In genomic region chr17:48832491-48832890, GRCh38 we compare ENCODE assay signal across 12 cellular contexts. TPM values are rescaled to one million over a fixed set of nuclear protein-coding genes. Genes with fewer than 3 reads are reported as not detected.
A peak's percentile ranks its signal among the peaks of the same experiment; 100 is the strongest.
DNase-seq lines count a peak whose midpoint lies in the region; ATAC-seq and TF ChIP-seq lines count a peak whose summit lies in the region.
"Had no signal": no experiment of that assay in that cellular context is flagged by ENCODE, and none has a peak within 500 bp of the region (broad histone marks: within the 10 kb centered on the region; RNA-seq: fewer than 3 reads in every experiment).

No MANE protein-coding gene starts in this region.

- in situ Hi-C loops in gastrocnemius medialis (cut with MboI; ENCODE audit: low sequenced_read_pairs in 4 of 4), result no loop called here
- in situ Hi-C loops in ACHN (cut with HindIII; ENCODE audit: low pct_ligation_motif_present, low pct_unique_long_range_greater_than_20kb, low sequenced_read_pairs), result no loop called here

- peaks cover 3% of the 10 kb centered on the region for H3K27me3 Mint-ChIP-seq in activated CD4-positive, alpha-beta T cell treated with anti-CD3 and anti-CD28 coated beads, Interleukin-2, amount 10 ng/mL, durations not matched to agents 7 days and 5 days
- no peaks in the 10 kb centered on the region for H3K27me3 Mint-ChIP-seq in T-cell

- H3K4me3 Mint-ChIP-seq in activated CD4-positive, alpha-beta T cell treated with anti-CD3 and anti-CD28 coated beads, Interleukin-2, amount 10 ng/mL, durations not matched to agents 7 days and 5 days, result peak overlapping the region; percentile 90
- H3K4me3 Mint-ChIP-seq in T-cell, result peak overlapping the region; percentile 92 to 99 (median 97)

- H3K27ac Mint-ChIP-seq in activated CD4-positive, alpha-beta T cell treated with anti-CD3 and anti-CD28 coated beads, Interleukin-2, amount 10 ng/mL, durations not matched to agents 7 days and 5 days, result peak overlapping the region; percentile 99
- no peak overlapping the region for H3K27ac Mint-ChIP-seq in T-cell

- peaks cover 65% of the 10 kb centered on the region for H3K4me1 Mint-ChIP-seq in activated CD4-positive, alpha-beta T cell treated with anti-CD3 and anti-CD28 coated beads, Interleukin-2, amount 10 ng/mL, durations not matched to agents 7 days and 5 days
- peaks cover 64 to 72% (median 69%) of the 10 kb centered on the region in 3 donors for H3K4me1 Mint-ChIP-seq in T-cell

- peaks cover 46 to 56% of the 10 kb centered on the region in 2 donors for H3K4me1 ChIP-seq in gastrocnemius medialis

- H3K36me3 ChIP-seq in gastrocnemius medialis, result no peaks in the 10 kb centered on the region

- TF ChIP-seq POLR2A in gastrocnemius medialis (IDR thresholded peaks at IDR 0.05), result no peak

- peaks cover 42% of the 10 kb centered on the region for H3K36me3 Mint-ChIP-seq in activated CD4-positive, alpha-beta T cell treated with anti-CD3 and anti-CD28 coated beads, Interleukin-2, amount 10 ng/mL, durations not matched to agents 7 days and 5 days (ENCODE audit: low read depth)
- H3K36me3 Mint-ChIP-seq in T-cell, result peaks cover 4% of the 10 kb centered on the region

- no peaks in the 10 kb centered on the region for H3K9me3 Mint-ChIP-seq in activated CD4-positive, alpha-beta T cell treated with anti-CD3 and anti-CD28 coated beads, Interleukin-2, amount 10 ng/mL, durations not matched to agents 7 days and 5 days
- no peaks in the 10 kb centered on the region for H3K9me3 Mint-ChIP-seq in T-cell

- POLR2A ChIA-PET in activated CD4-positive, alpha-beta T cell treated with anti-CD3 and anti-CD28 coated beads, Interleukin-2, amount 10 ng/mL, durations not matched to agents 7 days and 5 days (lab: Charles Lee), result no interaction called here
- POLR2A ChIA-PET in T-cell (lab: Charles Lee), result no interaction called here

- H3K27ac ChIP-seq in gastrocnemius medialis, result peak overlapping the region; percentile 98 to 99 (median 98)

- DNase-seq in activated CD4-positive, alpha-beta T cell treated with anti-CD3 and anti-CD28 coated beads, Interleukin-2, amount 10 ng/mL, durations not matched to agents 7 days and 5 days, result no peak
- no peak for DNase-seq in activated CD4-positive, alpha-beta T cell treated with anti-CD3 and anti-CD28 coated beads for 1 hour
- DNase-seq in T-cell (no peak), Right ventricle myocardium superior (no peak), gastrocnemius medialis (no peak), glomerular visceral epithelial cell (ENCODE audit: extremely low spot score) (no peak), ACHN (no peak)
- DNase-seq: activated CD4-positive, alpha-beta T cell treated with anti-CD3 and anti-CD28 coated beads, Interleukin-2, amount 50 U/mL, for 48 hours; amygdala; NCI-H187 treated with DMSO at 0.1 percent for 48 hours had no signal

- H3K9me3 ChIP-seq in gastrocnemius medialis, result no peaks in the 10 kb centered on the region

- no peak for ATAC-seq in T-cell (replicated peaks in 1 of 4)
- ATAC-seq in Right ventricle myocardium superior (ENCODE audit: poor library complexity), result peak; percentile 70
- no peak for ATAC-seq in gastrocnemius medialis
- ATAC-seq in GM18511 (IDR thresholded peaks at IDR 0.05; ENCODE audit: unreplicated experiment), result no peak
- ATAC-seq: HCT116 had no signal

- CTCF ChIA-PET in activated CD4-positive, alpha-beta T cell treated with anti-CD3 and anti-CD28 coated beads, Interleukin-2, amount 10 ng/mL, durations not matched to agents 7 days and 5 days (lab: Charles Lee), result interaction anchor here (1.2 kb wide), 1 partner anchor 19 kb away, joined by 3 read pairs; no protein-coding TSS in a partner anchor
- CTCF ChIA-PET in T-cell (lab: Charles Lee), result interaction anchor here in 1 of 2 donors (1.0 to 1.6 kb wide), 2 partner anchors 47 to 52 kb away, joined by 3 to 7 read pairs; no protein-coding TSS in a partner anchor

- H3K4me3 ChIP-seq in gastrocnemius medialis, result peak overlapping the region; percentile 90 to 95 (median 92)

- no peaks in the 10 kb centered on the region for H3K27me3 ChIP-seq in gastrocnemius medialis

- no peak for TF ChIP-seq CTCF in gastrocnemius medialis (IDR thresholded peaks at IDR 0.05 in 4 of 5, conservative IDR thresholded peaks at IDR 0.05 in 1 of 5)

- intact Hi-C loops in Right ventricle myocardium superior (cut with DNase I), result no loop called here
- intact Hi-C loops in gastrocnemius medialis (cut with DNase I; ENCODE audit: low total_unique reads), result loop anchor here (5.0 kb wide), 1 partner anchor 360 kb away; no protein-coding TSS in a partner anchor

RNA-seq across cellular contexts. Expression of gene CALCOCO2, which starts 1.7 kb away (rescaled TPM):
- total RNA-seq in activated CD4-positive, alpha-beta T cell treated with anti-CD3 and anti-CD28 coated beads, Interleukin-2, amount 10 ng/mL, durations not matched to agents 7 days and 5 days, result 100 to 1,000 TPM; 171 to 214 TPM
- total RNA-seq in T-cell (100 to 1,000 TPM; 103 to 161 (median 129) TPM), Right ventricle myocardium superior (341 TPM), gastrocnemius medialis (100 to 1,000 TPM; 104 to 237 (median 132) TPM)

RNA-seq across cellular contexts. Expression of gene TTLL6, which starts 15.5 kb away (rescaled TPM):
- not detected for total RNA-seq in activated CD4-positive, alpha-beta T cell treated with anti-CD3 and anti-CD28 coated beads, Interleukin-2, amount 10 ng/mL, durations not matched to agents 7 days and 5 days
- total RNA-seq in T-cell (not detected), Right ventricle myocardium superior (not detected), gastrocnemius medialis (under 1 TPM in 2 of 4 donors, not detected in 2; 0.10 TPM)
